In the genomic region with DNA sequence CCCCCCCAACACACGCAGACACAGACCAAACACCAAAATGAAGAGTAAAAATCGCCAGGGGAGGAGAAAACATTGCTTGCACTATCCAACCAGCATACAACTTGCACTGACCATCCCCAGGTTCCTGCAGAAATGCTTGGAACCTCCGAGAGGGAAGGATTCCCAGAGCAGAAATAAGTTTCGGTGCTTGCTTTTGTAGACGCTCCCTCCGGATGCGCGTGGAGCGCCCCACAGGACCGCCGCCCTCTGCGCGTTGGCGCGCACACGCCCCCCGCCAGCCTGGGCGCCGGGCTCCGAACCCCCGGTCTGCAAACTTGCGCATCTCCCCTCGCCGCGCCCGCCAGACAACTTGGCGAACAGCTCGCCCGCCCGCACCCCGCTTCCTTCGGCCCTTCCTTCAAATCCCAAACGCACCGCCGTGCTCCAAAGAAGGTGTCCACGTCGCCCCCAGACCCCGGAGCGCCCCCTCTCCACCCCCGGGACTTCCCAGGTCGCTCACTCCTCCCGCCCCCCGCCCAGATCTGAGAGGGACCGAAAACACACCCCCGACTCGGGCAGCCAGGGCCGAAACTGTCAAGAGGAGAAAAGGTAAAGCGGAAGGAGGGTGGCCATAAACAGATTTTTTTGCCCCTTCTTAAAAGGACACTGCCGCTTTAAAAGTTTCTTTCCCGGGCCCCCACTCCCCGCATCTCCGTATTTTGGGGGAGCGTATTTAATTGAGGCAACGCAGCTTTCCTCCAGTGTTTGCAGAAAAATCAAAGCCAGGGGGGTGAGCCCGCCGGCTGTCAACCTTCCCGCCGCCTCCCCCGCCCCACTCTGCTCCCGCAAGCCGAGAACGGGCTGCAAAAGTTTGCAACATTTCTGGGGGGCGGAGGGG, we compare ENCODE assay signal across 8 cellular contexts. TPM values are rescaled to one million over a fixed set of nuclear protein-coding genes. Genes with fewer than 3 reads are reported as not detected.
DNase-seq lines count a peak whose midpoint lies in the region; ATAC-seq and TF ChIP-seq lines count a peak whose summit lies in the region.

No MANE protein-coding gene starts in this region.

- peaks cover 52 to 55% of the 10 kb centered on the region in 2 donors for H3K27me3 Mint-ChIP-seq in CD4-positive, alpha-beta memory T cell

- intact Hi-C loops in CD4-positive, alpha-beta memory T cell (cut with micrococcal nuclease): no loop called here
- intact Hi-C loops in lower leg skin (cut with DNase I; ENCODE audit: low total_unique reads): no loop called here

- H3K4me1 ChIP-seq in CD4-positive, alpha-beta memory T cell (ENCODE audit: insufficient read depth, low read length): peaks cover 12% of the 10 kb centered on the region
- H3K4me1 ChIP-seq in urinary bladder (ENCODE audit: insufficient read depth): peaks cover 5% of the 10 kb centered on the region

- POLR2A ChIA-PET in CD4-positive, alpha-beta memory T cell (lab: Charles Lee; ENCODE audit: partially characterized antibody): no interaction called here

- CTCF ChIA-PET in CD4-positive, alpha-beta memory T cell (lab: Charles Lee; ENCODE audit: partially characterized antibody): no interaction called here

- no peaks in the 10 kb centered on the region for H3K36me3 ChIP-seq in CD4-positive, alpha-beta memory T cell (ENCODE audit: insufficient read depth, low read length)
- no peaks in the 10 kb centered on the region for H3K36me3 ChIP-seq in urinary bladder (ENCODE audit: insufficient read depth)

- peaks cover 9% of the 10 kb centered on the region for H3K27me3 ChIP-seq in CD4-positive, alpha-beta memory T cell (ENCODE audit: insufficient read depth, low read length)

- no peak for TF ChIP-seq CTCF in lower leg skin (IDR thresholded peaks at IDR 0.05)

- no peak overlapping the region for H3K4me3 ChIP-seq in CD4-positive, alpha-beta memory T cell (ENCODE audit: low read length in 2 of 2)
- H3K4me3 ChIP-seq in lower leg skin (ENCODE audit: low read depth, poor library complexity, severe bottlenecking) (peak overlapping the region; percentile 52), urinary bladder (ENCODE audit: low read depth, low read length) (peak overlapping the region; percentile 98)

- H3K27ac Mint-ChIP-seq in CD4-positive, alpha-beta memory T cell: no peak overlapping the region

- H3K36me3 Mint-ChIP-seq in CD4-positive, alpha-beta memory T cell: no peaks in the 10 kb centered on the region

- no peaks in the 10 kb centered on the region for H3K9me3 ChIP-seq in CD4-positive, alpha-beta memory T cell (ENCODE audit: control insufficient read depth in 1 of 2, low read length in 2 of 2)

- H3K4me3 Mint-ChIP-seq in CD4-positive, alpha-beta memory T cell: peak overlapping the region; percentile 45 to 83 (median 68)

- H3K4me1 Mint-ChIP-seq in CD4-positive, alpha-beta memory T cell: peaks cover 0 to 8% (median 4%) of the 10 kb centered on the region in 4 donors

- ATAC-seq in HG03159 (IDR thresholded peaks at IDR 0.05; ENCODE audit: unreplicated experiment): no peak

- H3K27ac ChIP-seq in CD4-positive, alpha-beta memory T cell (ENCODE audit: low read depth, low read length): no peak overlapping the region
- H3K27ac ChIP-seq in cingulate gyrus (ENCODE audit: low read depth, low read length) (peak overlapping the region; percentile 11), urinary bladder (ENCODE audit: low read depth) (no peak overlapping the region)

- H3K9me3 Mint-ChIP-seq in CD4-positive, alpha-beta memory T cell: no peaks in the 10 kb centered on the region

- TF ChIP-seq POLR2A in lower leg skin (IDR thresholded peaks at IDR 0.05): no peak
- no peak for TF ChIP-seq POLR2A in erythroblast (IDR thresholded peaks at IDR 0.05; ENCODE audit: low read length)

- no peak for DNase-seq in CD4-positive, alpha-beta memory T cell
- peak; percentile 29 for DNase-seq in LHCN-M2 (ENCODE audit: low read depth)
- peak in 1 of 2 donors; percentile 85 for DNase-seq in lower leg skin (ENCODE audit: low spot score in 2 of 2)
- no peak for DNase-seq in NOMO-1 treated with dmso at 0.1 percent for 144 hours (lab: John Stamatoyannopoulos, UW; ENCODE audit: unreplicated experiment)
- DNase-seq in erythroblast (lab: John Stamatoyannopoulos, UW): no peak

- WGBS in lower leg skin, 2 donors: 0 to 1% methylated on average over 54 to 63 of the region's 63 CpGs
- WGBS in urinary bladder: under 1% methylated on average over 63 of the region's 63 CpGs

RNA-seq across cellular contexts. Expression of a gene that starts 0.8 kb away (rescaled TPM):
- total RNA-seq in CD4-positive, alpha-beta memory T cell: 100 to 1,000 TPM; 169 to 172 TPM
- 100 to 1,000 TPM in 1 of 2 donors, 10 to 100 TPM in 1; 92.6 to 113 TPM for polyA plus RNA-seq in CD4-positive, alpha-beta memory T cell
- total RNA-seq in LHCN-M2 (2014; rRNA removed) (22.7 and 26.4 TPM in 2 replicates), lower leg skin (100 to 1,000 TPM; 445 to 572 (median 507) TPM), urinary bladder (82.2 TPM)
- 3.3 TPM for polyA plus RNA-seq in LHCN-M2 (2012)
- 7.5 TPM for polyA plus RNA-seq in urinary bladder

Comparison
In these comparisons a context has a peak if more than half of its experiments do, and no peak if none do; other contexts are left out.
1. H3K4me3 ChIP-seq: peak in lower leg skin (single experiment) and urinary bladder (single experiment); none in CD4-positive, alpha-beta memory T cell (0 of 2).